Comparison of ENCODE assay signal across 19 cellular contexts in the genomic region with DNA sequence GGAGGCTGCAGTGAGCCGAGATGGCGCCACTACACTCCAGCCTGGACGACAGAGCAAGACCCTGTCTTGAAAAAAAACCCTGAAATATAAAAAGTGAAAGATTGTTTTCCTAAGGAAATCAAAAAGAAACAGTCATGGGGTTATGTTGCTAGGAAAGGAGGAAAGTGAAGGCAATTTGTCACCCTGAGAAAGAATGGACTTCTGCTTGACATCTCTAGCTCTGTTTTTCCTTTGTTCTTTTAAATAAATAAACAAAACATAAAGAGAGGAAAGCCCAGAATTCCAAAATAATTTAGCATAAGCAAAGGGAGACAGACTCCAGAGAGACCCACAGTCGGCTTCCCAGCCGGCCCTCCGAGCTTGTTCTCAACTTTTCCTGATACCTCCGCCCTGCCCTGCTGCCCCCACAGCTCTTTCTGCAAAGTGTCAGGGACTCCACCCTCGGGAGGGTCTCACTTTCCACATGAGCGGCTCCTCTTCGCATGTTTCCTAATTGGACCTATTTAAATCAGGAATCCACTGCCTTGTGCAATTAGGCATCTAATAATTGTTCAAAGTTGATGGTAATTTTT. TPM values are rescaled to one million over a fixed set of nuclear protein-coding genes. Genes with fewer than 3 reads are reported as not detected.
DNase-seq lines count a peak whose midpoint lies in the region; ATAC-seq lines count a peak whose summit lies in the region.
"Had no signal": no experiment of that assay in that cellular context is flagged by ENCODE, and none has a peak within 500 bp of the region (broad histone marks: within the 10 kb centered on the region; RNA-seq: fewer than 3 reads in every experiment).

No MANE protein-coding gene starts in this region.

- no peaks in the 10 kb centered on the region for H3K36me3 ChIP-seq in SJSA1
- no peaks in the 10 kb centered on the region for H3K36me3 ChIP-seq in trophoblast cell (ENCODE audit: control insufficient read depth in 1 of 2, insufficient read depth in 2 of 2, low read length in 2 of 2)
- H3K36me3 ChIP-seq in H7 (replicated peaks; ENCODE audit: control insufficient read depth, insufficient read depth, low read length): no peaks in the 10 kb centered on the region
- H3K36me3 ChIP-seq: BE2C, BLaER1 had no signal

- H3K23ac ChIP-seq in trophoblast cell (ENCODE audit: low read length): no peak overlapping the region

- H4K8ac ChIP-seq in trophoblast cell (ENCODE audit: low read depth, low read length): no peak overlapping the region

- no peak overlapping the region for H3K18ac ChIP-seq in trophoblast cell (ENCODE audit: low read length)

- H2AK5ac ChIP-seq in trophoblast cell (ENCODE audit: low read length): no peak overlapping the region

- H3K14ac ChIP-seq in trophoblast cell (ENCODE audit: low read length): no peak overlapping the region

- no peak overlapping the region for H3K4me2 ChIP-seq in trophoblast cell (ENCODE audit: low read length)
- H3K4me2 ChIP-seq: BLaER1 had no signal

- H3K4me3 Mint-ChIP-seq in T-cell: no peak overlapping the region
- no peak overlapping the region for H3K4me3 Mint-ChIP-seq in activated CD8-positive, alpha-beta T cell treated with anti-CD3 and anti-CD28 coated beads, Interleukin-2, amount 10 ng/mL, durations not matched to agents 7 days and 5 days
- H3K4me3 Mint-ChIP-seq: CD4-positive, alpha-beta T cell; CD8-positive, alpha-beta T cell had no signal

- no peak overlapping the region for H2BK12ac ChIP-seq in trophoblast cell (ENCODE audit: low read length)

- CTCF ChIA-PET in T-cell (lab: Charles Lee): no interaction called here
- CTCF ChIA-PET in activated CD8-positive, alpha-beta T cell treated with anti-CD3 and anti-CD28 coated beads, Interleukin-2, amount 10 ng/mL, durations not matched to agents 7 days and 5 days (lab: Charles Lee): no interaction called here

- H3K27me3 ChIP-seq in SJSA1 (replicated peaks) (no peaks in the 10 kb centered on the region), trophoblast cell (ENCODE audit: insufficient read depth, low read length) (no peaks in the 10 kb centered on the region), H7 (ENCODE audit: control insufficient read depth, insufficient read depth, low read length) (no peaks in the 10 kb centered on the region)
- H3K27me3 ChIP-seq: BLaER1 had no signal

- POLR2A ChIA-PET in T-cell (lab: Charles Lee): no interaction called here
- POLR2A ChIA-PET in activated CD8-positive, alpha-beta T cell treated with anti-CD3 and anti-CD28 coated beads, Interleukin-2, amount 10 ng/mL, durations not matched to agents 7 days and 5 days (lab: Charles Lee): no interaction called here

- no peaks in the 10 kb centered on the region for H3K9me3 Mint-ChIP-seq in T-cell
- no peaks in the 10 kb centered on the region for H3K9me3 Mint-ChIP-seq in activated CD8-positive, alpha-beta T cell treated with anti-CD3 and anti-CD28 coated beads, Interleukin-2, amount 10 ng/mL, durations not matched to agents 7 days and 5 days (ENCODE audit: insufficient read depth)
- H3K9me3 Mint-ChIP-seq: CD4-positive, alpha-beta T cell; CD8-positive, alpha-beta T cell had no signal

- H3K27ac Mint-ChIP-seq in T-cell: no peak overlapping the region
- H3K27ac Mint-ChIP-seq in activated CD8-positive, alpha-beta T cell treated with anti-CD3 and anti-CD28 coated beads, Interleukin-2, amount 10 ng/mL, durations not matched to agents 7 days and 5 days: no peak overlapping the region
- H3K27ac Mint-ChIP-seq: CD4-positive, alpha-beta T cell; CD8-positive, alpha-beta T cell had no signal

- peaks cover 5% of the 10 kb centered on the region for H3K79me1 ChIP-seq in trophoblast cell (ENCODE audit: low read length)

- no peaks in the 10 kb centered on the region for H3K79me2 ChIP-seq in trophoblast cell (ENCODE audit: control insufficient read depth, insufficient read depth, low read length, poor library complexity)

- H3K9me3 ChIP-seq in SJSA1 (replicated peaks): no peaks in the 10 kb centered on the region
- H3K9me3 ChIP-seq in trophoblast cell (ENCODE audit: insufficient read depth, low read depth, low read length): peaks cover 2% of the 10 kb centered on the region
- H3K9me3 ChIP-seq: BE2C, Caco-2 had no signal

- no peak overlapping the region for H2BK120ac ChIP-seq in trophoblast cell (ENCODE audit: insufficient read depth, low read length, poor library complexity)

- no peak overlapping the region for H2AFZ ChIP-seq in trophoblast cell (ENCODE audit: insufficient read depth, low read length, poor library complexity)

- no peak overlapping the region for H3K4ac ChIP-seq in trophoblast cell (ENCODE audit: low read depth, low read length)

- H3K4me3 ChIP-seq in SJSA1 (no peak overlapping the region), trophoblast cell (ENCODE audit: low read depth, low read length) (no peak overlapping the region), H7 (ENCODE audit: insufficient read depth, low read depth, low read length) (no peak overlapping the region)
- H3K4me3 ChIP-seq: BLaER1 had no signal

- peak overlapping the region; percentile 18 for H4K91ac ChIP-seq in trophoblast cell (ENCODE audit: low read depth, low read length)

- H3K27ac ChIP-seq in SJSA1: peak overlapping the region; percentile 34
- no peak overlapping the region for H3K27ac ChIP-seq in trophoblast cell (ENCODE audit: low read depth, low read length)
- H3K27ac ChIP-seq: BLaER1, C4-2B had no signal

- no peak overlapping the region for H3K9ac ChIP-seq in trophoblast cell (ENCODE audit: low read length)
- H3K9ac ChIP-seq: BLaER1 had no signal

- H3K36me3 Mint-ChIP-seq in T-cell: no peaks in the 10 kb centered on the region
- H3K36me3 Mint-ChIP-seq in activated CD8-positive, alpha-beta T cell treated with anti-CD3 and anti-CD28 coated beads, Interleukin-2, amount 10 ng/mL, durations not matched to agents 7 days and 5 days (ENCODE audit: low read depth): no peaks in the 10 kb centered on the region
- H3K36me3 Mint-ChIP-seq: CD8-positive, alpha-beta T cell had no signal

- no peak overlapping the region for H2BK5ac ChIP-seq in trophoblast cell (ENCODE audit: low read depth, low read length, poor library complexity)

- peaks cover 0 to 3% of the 10 kb centered on the region in 2 donors for H3K27me3 Mint-ChIP-seq in T-cell
- H3K27me3 Mint-ChIP-seq in activated CD8-positive, alpha-beta T cell treated with anti-CD3 and anti-CD28 coated beads, Interleukin-2, amount 10 ng/mL, durations not matched to agents 7 days and 5 days (ENCODE audit: low read depth): no peaks in the 10 kb centered on the region
- H3K27me3 Mint-ChIP-seq: CD4-positive, alpha-beta T cell had no signal

- H3K4me1 ChIP-seq in SJSA1 (replicated peaks): peaks cover 11% of the 10 kb centered on the region
- peaks cover 10 to 15% of the 10 kb centered on the region in 2 experiments for H3K4me1 ChIP-seq in trophoblast cell (ENCODE audit: control insufficient read depth in 1 of 2, insufficient read depth in 2 of 2, low read length in 2 of 2)
- H3K4me1 ChIP-seq: BE2C, Caco-2 had no signal

- no peaks in the 10 kb centered on the region for H3K4me1 Mint-ChIP-seq in T-cell
- H3K4me1 Mint-ChIP-seq in activated CD8-positive, alpha-beta T cell treated with anti-CD3 and anti-CD28 coated beads, Interleukin-2, amount 10 ng/mL, durations not matched to agents 7 days and 5 days (ENCODE audit: low read depth): no peaks in the 10 kb centered on the region

- WGBS in trophoblast cell (ENCODE audit: extremely low coverage, insufficient coverage, insufficient read length): no CpG with 5 or more reads among the region's 10 CpGs

- ATAC-seq in T-cell (replicated peaks in 1 of 4): no peak
- ATAC-seq in activated CD8-positive, alpha-beta T cell treated with anti-CD3 and anti-CD28 coated beads, Interleukin-2, amount 10 ng/mL, durations not matched to agents 7 days and 5 days: no peak
- ATAC-seq: CD8-positive, alpha-beta T cell had no signal

- no peak overlapping the region for H4K12ac ChIP-seq in trophoblast cell (ENCODE audit: low read depth, low read length)

- peak in 1 of 2 experiments; percentile 55 for DNase-seq in SJSA1 (ENCODE audit: low read depth in 1 of 2, low spot score in 2 of 2)
- DNase-seq in left kidney (ENCODE audit: low read depth, low spot score): peak; percentile 30
- DNase-seq in trophoblast cell: no peak
- DNase-seq in retina: peak; percentile 41
- DNase-seq in C1 segment of cervical spinal cord (lab: John Stamatoyannopoulos, UW): no peak
- no peak for DNase-seq in H7
- no peak for DNase-seq in T-cell
- no peak for DNase-seq in activated CD8-positive, alpha-beta T cell treated with anti-CD3 and anti-CD28 coated beads, Interleukin-2, amount 10 ng/mL, durations not matched to agents 7 days and 5 days
- DNase-seq: 8988T; ACHN; BE2C; Caco-2; Calu3; CD4-positive, alpha-beta T cell; CD8-positive, alpha-beta T cell; DMS79 treated with DMSO at 0.1 percent for 48 hours; GF-D8 had no signal

RNA-seq across cellular contexts. Expression of a gene that starts 49.8 kb away (rescaled TPM):
- 193 and 280 TPM in 2 replicates for total RNA-seq in SJSA1 (2014; rRNA removed; shearing (Covaris generic))
- polyA plus RNA-seq in trophoblast cell (2013): 29.9 and 33.6 TPM in 2 replicates
- 101 and 113 TPM in 2 replicates for total RNA-seq in H7 (2014; rRNA removed; shearing (Covaris generic))
- 10 to 100 TPM; 27.6 to 49.4 (median 30.2) TPM for total RNA-seq in T-cell
- 10 to 100 TPM; 39.5 to 42.2 TPM for total RNA-seq in activated CD8-positive, alpha-beta T cell treated with anti-CD3 and anti-CD28 coated beads, Interleukin-2, amount 10 ng/mL, durations not matched to agents 7 days and 5 days

Comparison
In these comparisons a context has a peak if more than half of its experiments do, and no peak if none do; other contexts are left out.
1. DNase-seq: peak in left kidney (single experiment) and retina (single experiment); none in trophoblast cell (0 of 2), C1 segment of cervical spinal cord (0 of 14), H7 (single experiment), T-cell (0 of 34) and activated CD8-positive, alpha-beta T cell treated with anti-CD3 and anti-CD28 coated beads, Interleukin-2, amount 10 ng/mL, durations not matched to agents 7 days and 5 days (single experiment).